In genomic region chr12:89856431-89856830, GRCh38 we compare ENCODE assay signal across 8 cellular contexts.
DNase-seq lines count a peak whose midpoint lies in the region; ATAC-seq and TF ChIP-seq lines count a peak whose summit lies in the region.

No MANE protein-coding gene starts in this region.

- H3K4me2 ChIP-seq in SK-N-SH (no peak overlapping the region), GM23338 (no peak overlapping the region)

- peak; percentile 70 for ATAC-seq in GM19023 (IDR thresholded peaks at IDR 0.05; ENCODE audit: unreplicated experiment)
- ATAC-seq in HG03066 (IDR thresholded peaks at IDR 0.05; ENCODE audit: low read depth, unreplicated experiment), result peak; percentile 82
- peak; percentile 93 to 96 for ATAC-seq in naive B cell (ENCODE audit: low read depth in 2 of 2)
- no peak for ATAC-seq in GM23338

- H3K4me1 ChIP-seq in SK-N-SH (ENCODE audit: control insufficient read depth in 1 of 2, insufficient read depth in 2 of 2, low read depth in 1 of 2, low read length in 1 of 2), result no peaks in the 10 kb centered on the region
- H3K4me1 ChIP-seq in GM23338 (ENCODE audit: insufficient read depth), result no peaks in the 10 kb centered on the region
- no peaks in the 10 kb centered on the region for H3K4me1 ChIP-seq in prostate gland (replicated peaks)

- H3K4me3 ChIP-seq in SK-N-SH (ENCODE audit: low read depth in 2 of 2, low read length in 1 of 2), result no peak overlapping the region
- no peak overlapping the region for H3K4me3 ChIP-seq in GM23338
- no peak overlapping the region for H3K4me3 ChIP-seq in prostate gland

- no peaks in the 10 kb centered on the region for H4K20me1 ChIP-seq in SK-N-SH (ENCODE audit: insufficient read depth)
- no peaks in the 10 kb centered on the region for H4K20me1 ChIP-seq in GM23338 (replicated peaks; ENCODE audit: insufficient read depth)

- H3K4me1 Mint-ChIP-seq in naive B cell (peaks cover 36 to 53% (median 48%) of the 10 kb centered on the region in 3 donors), GM23338 (no peaks in the 10 kb centered on the region)

- no peak for TF ChIP-seq POLR2A in prostate gland (IDR thresholded peaks at IDR 0.05)

- H3K27me3 ChIP-seq in SK-N-SH (ENCODE audit: insufficient read depth), result no peaks in the 10 kb centered on the region
- H3K27me3 ChIP-seq in GM23338 (ENCODE audit: insufficient read depth), result peaks cover under 1% of the 10 kb centered on the region; the same call in 1 of the 2 replicates
- H3K27me3 ChIP-seq in prostate gland (replicated peaks; ENCODE audit: insufficient read depth), result no peaks in the 10 kb centered on the region

- H3K79me2 ChIP-seq in SK-N-SH (ENCODE audit: insufficient read depth) (no peaks in the 10 kb centered on the region), GM23338 (replicated peaks; ENCODE audit: insufficient read depth) (no peaks in the 10 kb centered on the region)

- POLR2A ChIA-PET in SK-N-SH (lab: Yijun Ruan, JAX), result no interaction called here

- no peak overlapping the region for H3K27ac ChIP-seq in SK-N-SH (ENCODE audit: low read depth in 2 of 2, low read length in 1 of 2)
- H3K27ac ChIP-seq in GM23338 (ENCODE audit: low read depth), result no peak overlapping the region
- no peak overlapping the region for H3K27ac ChIP-seq in prostate gland

- H3K9me3 ChIP-seq in SK-N-SH (no peaks in the 10 kb centered on the region), prostate gland (no peaks in the 10 kb centered on the region)

- TF ChIP-seq CTCF in SK-N-SH (IDR thresholded peaks at IDR 0.05) (no peak), GM23338 (conservative IDR thresholded peaks at IDR 0.05; ENCODE audit: low read depth in 2 of 2) (no peak), prostate gland (IDR thresholded peaks at IDR 0.05) (no peak)

- DNase-seq in AG20443 (ENCODE audit: low spot score) (peak; percentile 47), SK-N-SH (no peak), naive B cell (peak; percentile 45), GM23338 (ENCODE audit: low spot score) (no peak), prostate gland (ENCODE audit: low spot score) (no peak)
- DNase-seq in activated CD4-positive, alpha-beta T cell treated with anti-CD3 and anti-CD28 coated beads for 4 hours, result no peak

- no peak overlapping the region for H3K9ac ChIP-seq in SK-N-SH

- intact Hi-C loops in prostate gland (cut with DNase I), result no loop called here

- H3K27ac Mint-ChIP-seq in naive B cell (peak overlapping the region in 5 of 6 donors; percentile 1 to 78 (median 62)), GM23338 (no peak overlapping the region)

- H3K36me3 ChIP-seq in SK-N-SH (replicated peaks in 1 of 2; ENCODE audit: control insufficient read depth in 1 of 2, insufficient read depth in 2 of 2, low read length in 1 of 2) (no peaks in the 10 kb centered on the region), GM23338 (ENCODE audit: insufficient read depth) (no peaks in the 10 kb centered on the region), prostate gland (no peaks in the 10 kb centered on the region)

- 33% methylated on average over 1 of the region's 1 CpG for WGBS in SK-N-SH (ENCODE audit: low lambda C conversion rate)
- 28% methylated on average over 1 of the region's 1 CpG for WGBS in prostate gland

- CTCF ChIA-PET in SK-N-SH (lab: Yijun Ruan, JAX), result interaction anchor here (1.5 kb wide), 1 partner anchor 14 kb away, joined by 3 read pairs; no protein-coding TSS in a partner anchor

- peak in 1 of 2 experiments; percentile 50; a peak in 1 of 4 replicates for TF ChIP-seq EP300 in SK-N-SH (IDR thresholded peaks at IDR 0.05; ENCODE audit: borderline replicate concordance in 1 of 2, low read depth in 1 of 2, low read length in 1 of 2)

- H3K27me3 Mint-ChIP-seq in naive B cell (no peaks in the 10 kb centered on the region), GM23338 (ENCODE audit: insufficient read depth, low read depth, poor library complexity) (peaks cover 4% of the 10 kb centered on the region)

- H3K4me3 Mint-ChIP-seq in naive B cell, result peak overlapping the region in 6 of 8 donors; percentile 4 to 69 (median 43)
- no peak overlapping the region for H3K4me3 Mint-ChIP-seq in GM23338

- H3K9me3 Mint-ChIP-seq in naive B cell (no peaks in the 10 kb centered on the region), GM23338 (no peaks in the 10 kb centered on the region)

- H3K9me2 ChIP-seq in SK-N-SH, result no peaks in the 10 kb centered on the region
- H3K9me2 ChIP-seq in GM23338 (ENCODE audit: insufficient read depth), result no peaks in the 10 kb centered on the region

- H3K36me3 Mint-ChIP-seq in naive B cell, result no peaks in the 10 kb centered on the region
- no peaks in the 10 kb centered on the region for H3K36me3 Mint-ChIP-seq in GM23338 (ENCODE audit: low read depth)

- H2AFZ ChIP-seq in SK-N-SH (ENCODE audit: low read depth) (no peak overlapping the region; the same call in 1 of the 2 replicates), GM23338 (no peak overlapping the region)

- no peak for TF ChIP-seq RAD21 in SK-N-SH (IDR thresholded peaks at IDR 0.05; ENCODE audit: low read length)

- H3F3A ChIP-seq in SK-N-SH (replicated peaks; ENCODE audit: insufficient read depth) (no peaks in the 10 kb centered on the region), GM23338 (replicated peaks; ENCODE audit: low read depth) (no peaks in the 10 kb centered on the region)

TF ChIP-seq in SK-N-SH, 30 proteins besides CTCF, POLR2A, EP300 and RAD21 (continues in another document):
- TF ChIP-seq ZBTB33 (IDR thresholded peaks at IDR 0.05; ENCODE audit: borderline replicate concordance, low read depth) (0 out of 2 replicates have a peak, but pooled peaks have one; percentile 42), RCOR1 (IDR thresholded peaks at IDR 0.05; ENCODE audit: low read length) (no peak), TCF12 (IDR thresholded peaks at IDR 0.05) (peak; percentile 92)

TF ChIP-seq in GM23338, 12 proteins besides CTCF, POLR2A, EP300 and RAD21 (continues in another document):
- no peak for TF ChIP-seq JUNB (IDR thresholded peaks at IDR 0.05; ENCODE audit: unreplicated experiment)
- no peak for TF ChIP-seq ZNF331 (CRISPR knock-in tag; IDR thresholded peaks at IDR 0.05; ENCODE audit: low read depth)
- no peak for TF ChIP-seq REST (IDR thresholded peaks at IDR 0.05; ENCODE audit: unreplicated experiment)
- TF ChIP-seq EZH2phosphoT487 (IDR thresholded peaks at IDR 0.05; ENCODE audit: unreplicated experiment), result no peak
- no peak for TF ChIP-seq POLR2AphosphoS5 (IDR thresholded peaks at IDR 0.05; ENCODE audit: low read depth)
- no peak for TF ChIP-seq CREB1 (CRISPR knock-in tag; IDR thresholded peaks at IDR 0.05; ENCODE audit: low read depth)
- no peak for TF ChIP-seq EZH2 (IDR thresholded peaks at IDR 0.05; ENCODE audit: low read depth, unreplicated experiment)

Comparison
In these comparisons a context has a peak if more than half of its experiments do, and no peak if none do; other contexts are left out.
1. DNase-seq: peak in AG20443 (single experiment) and naive B cell (single experiment); none in SK-N-SH (single experiment), GM23338 (single experiment), prostate gland (single experiment) and activated CD4-positive, alpha-beta T cell treated with anti-CD3 and anti-CD28 coated beads for 4 hours (0 of 2).